In genomic region chr21:17679002-17679600, GRCh38 we compare ENCODE assay signal across 8 cellular contexts.
A peak's percentile ranks its signal among the peaks of the same experiment; 100 is the strongest.
DNase-seq lines count a peak whose midpoint lies in the region; ATAC-seq and TF ChIP-seq lines count a peak whose summit lies in the region.

No MANE protein-coding gene starts in this region.

- CTCF ChIA-PET in activated naive CD4-positive, alpha-beta T cell treated with anti-CD3 and anti-CD28 coated beads for 36 hours (lab: Charles Lee), result interaction anchor here (0.5 to 3.1 kb wide), 17 partner anchors 10 to 250 kb away, joined by 3 to 31 read pairs (median 3); no protein-coding TSS in a partner anchor

- no peaks in the 10 kb centered on the region for H3K27me3 Mint-ChIP-seq in activated naive CD8-positive, alpha-beta T cell treated with anti-CD3 and anti-CD28 coated beads, Interleukin-2, amount 50 U/mL, for 24 hours
- no peaks in the 10 kb centered on the region for H3K27me3 Mint-ChIP-seq in activated naive CD4-positive, alpha-beta T cell treated with anti-CD3 and anti-CD28 coated beads for 36 hours (ENCODE audit: low read depth)

- H3K9me3 ChIP-seq in heart right ventricle, result no peaks in the 10 kb centered on the region

- 0% methylated on average over 1 of the region's 1 CpG for WGBS in heart right ventricle, 2 donors

- no peak overlapping the region for H3K27ac ChIP-seq in heart right ventricle

- no peak overlapping the region for H3K27ac Mint-ChIP-seq in activated naive CD8-positive, alpha-beta T cell treated with anti-CD3 and anti-CD28 coated beads, Interleukin-2, amount 50 U/mL, for 24 hours
- H3K27ac Mint-ChIP-seq in activated naive CD4-positive, alpha-beta T cell treated with anti-CD3 and anti-CD28 coated beads for 36 hours, result no peak overlapping the region

- H3K4me3 Mint-ChIP-seq in activated naive CD8-positive, alpha-beta T cell treated with anti-CD3 and anti-CD28 coated beads, Interleukin-2, amount 50 U/mL, for 24 hours, result no peak overlapping the region
- H3K4me3 Mint-ChIP-seq in activated naive CD4-positive, alpha-beta T cell treated with anti-CD3 and anti-CD28 coated beads for 36 hours, result no peak overlapping the region

- H3K4me1 ChIP-seq in heart right ventricle, result no peaks in the 10 kb centered on the region

- DNase-seq in COR-L47 (lab: John Stamatoyannopoulos, UW) (peak; percentile 55), NCI-H2196 treated with DMSO at 0.1 percent for 48 hours (lab: John Stamatoyannopoulos, UW; ENCODE audit: unreplicated experiment) (peak; percentile 51), heart right ventricle (no peak), sciatic nerve (ENCODE audit: low spot score) (no peak)
- no peak for DNase-seq in activated naive CD8-positive, alpha-beta T cell treated with anti-CD3 and anti-CD28 coated beads, Interleukin-2, amount 50 U/mL, for 24 hours
- DNase-seq in activated naive CD4-positive, alpha-beta T cell treated with anti-CD3 and anti-CD28 coated beads for 36 hours, result no peak

- no peaks in the 10 kb centered on the region for H3K27me3 ChIP-seq in heart right ventricle

- H3K9me3 Mint-ChIP-seq in activated naive CD8-positive, alpha-beta T cell treated with anti-CD3 and anti-CD28 coated beads, Interleukin-2, amount 50 U/mL, for 24 hours, result no peaks in the 10 kb centered on the region
- H3K9me3 Mint-ChIP-seq in activated naive CD4-positive, alpha-beta T cell treated with anti-CD3 and anti-CD28 coated beads for 36 hours, result no peaks in the 10 kb centered on the region

- no peak overlapping the region for H3K4me3 ChIP-seq in heart right ventricle

- ATAC-seq in GM18873 (IDR thresholded peaks at IDR 0.05; ENCODE audit: low FRiP score, unreplicated experiment) (peak; percentile 68), HG03139 (IDR thresholded peaks at IDR 0.05; ENCODE audit: unreplicated experiment) (peak; percentile 83), heart right ventricle (peak in 7 of 8 donors; percentile 71 to 87 (median 78)), sciatic nerve (peak; percentile 89)
- peak; percentile 72 for ATAC-seq in activated naive CD8-positive, alpha-beta T cell treated with anti-CD3 and anti-CD28 coated beads, Interleukin-2, amount 50 U/mL, for 24 hours

- H3K4me1 Mint-ChIP-seq in activated naive CD8-positive, alpha-beta T cell treated with anti-CD3 and anti-CD28 coated beads, Interleukin-2, amount 50 U/mL, for 24 hours, result peaks cover 11% of the 10 kb centered on the region
- H3K4me1 Mint-ChIP-seq in activated naive CD4-positive, alpha-beta T cell treated with anti-CD3 and anti-CD28 coated beads for 36 hours (ENCODE audit: low read depth), result peaks cover 11% of the 10 kb centered on the region

- H3K36me3 Mint-ChIP-seq in activated naive CD8-positive, alpha-beta T cell treated with anti-CD3 and anti-CD28 coated beads, Interleukin-2, amount 50 U/mL, for 24 hours (ENCODE audit: low read depth), result no peaks in the 10 kb centered on the region
- no peaks in the 10 kb centered on the region for H3K36me3 Mint-ChIP-seq in activated naive CD4-positive, alpha-beta T cell treated with anti-CD3 and anti-CD28 coated beads for 36 hours (ENCODE audit: low read depth)

- peak; percentile 65 to 91 (median 85) for TF ChIP-seq CTCF in heart right ventricle (IDR thresholded peaks at IDR 0.05)

- intact Hi-C loops in heart right ventricle (cut with DNase I) (loop anchor here in 9 of 10 donors (1.0 to 5.0 kb wide), 7 partner anchors 223 to 248 kb away; no protein-coding TSS in a partner anchor), sciatic nerve (cut with DNase I) (no loop called here)
- intact Hi-C loops in activated naive CD4-positive, alpha-beta T cell treated with anti-CD3 and anti-CD28 coated beads for 36 hours (cut with micrococcal nuclease), result loop anchor here (1.0 to 5.0 kb wide), 4 partner anchors 140 to 292 kb away; partner anchors contain the start of gene C21orf91

- no peaks in the 10 kb centered on the region for H3K36me3 ChIP-seq in heart right ventricle

Comparison
In these comparisons a context has a peak if more than half of its experiments do, and no peak if none do; other contexts are left out.
1. DNase-seq: peak in COR-L47 (single experiment) and NCI-H2196 treated with DMSO at 0.1 percent for 48 hours (single experiment); none in activated naive CD8-positive, alpha-beta T cell treated with anti-CD3 and anti-CD28 coated beads, Interleukin-2, amount 50 U/mL, for 24 hours (single experiment), heart right ventricle (0 of 2), sciatic nerve (single experiment) and activated naive CD4-positive, alpha-beta T cell treated with anti-CD3 and anti-CD28 coated beads for 36 hours (single experiment).
2. Peak in every context shown above with its lines, with median percentiles within 50 percentile points of each other: ATAC-seq.